Comparison of ENCODE assay signal across 8 cellular contexts in genomic region chr5:79235222-79235577, GRCh38. TPM values are rescaled to one million over a fixed set of nuclear protein-coding genes. Genes with fewer than 3 reads are reported as not detected.
DNase-seq lines count a peak whose midpoint lies in the region; ATAC-seq and TF ChIP-seq lines count a peak whose summit lies in the region.

No MANE protein-coding gene starts in this region.

- no peak for TF ChIP-seq CTCF in RWPE1 (conservative IDR thresholded peaks at IDR 0.05; ENCODE audit: low read depth)
- no peak for TF ChIP-seq CTCF in esophagus muscularis mucosa (IDR thresholded peaks at IDR 0.05)
- no peak for TF ChIP-seq CTCF in progenitor cell of endocrine pancreas (IDR thresholded peaks at IDR 0.05; ENCODE audit: unreplicated experiment)

- WGBS in esophagus muscularis mucosa: 26% methylated on average over 2 of the region's 2 CpGs

- CTCF ChIA-PET in RWPE1 (lab: Yijun Ruan, JAX): no interaction called here

- peak overlapping the region; percentile 96 for H3K4me3 Mint-ChIP-seq in progenitor cell of endocrine pancreas (ENCODE audit: low read depth)

- H3K36me3 Mint-ChIP-seq in progenitor cell of endocrine pancreas (ENCODE audit: insufficient read depth): no peaks in the 10 kb centered on the region

- no peaks in the 10 kb centered on the region for H3K36me3 ChIP-seq in esophagus muscularis mucosa

- H3K9me3 Mint-ChIP-seq in progenitor cell of endocrine pancreas (ENCODE audit: low read depth): no peaks in the 10 kb centered on the region

- POLR2A ChIA-PET in RWPE1 (lab: Yijun Ruan, JAX; ENCODE audit: low non-redundant PET): no interaction called here

- H3K9me3 ChIP-seq in esophagus muscularis mucosa: no peaks in the 10 kb centered on the region

- H3K4me3 ChIP-seq in esophagus muscularis mucosa: peak overlapping the region; percentile 88 to 98 (median 92)

- peaks cover 9% of the 10 kb centered on the region for H3K4me1 Mint-ChIP-seq in progenitor cell of endocrine pancreas (ENCODE audit: low read depth)

- no peak for TF ChIP-seq EP300 in esophagus muscularis mucosa (IDR thresholded peaks at IDR 0.05)

- no peak for TF ChIP-seq POLR2A in esophagus muscularis mucosa (IDR thresholded peaks at IDR 0.05; ENCODE audit: low read depth)

- H3K27ac ChIP-seq in RWPE1 (peak overlapping the region; percentile 88), esophagus muscularis mucosa (replicated peaks in 1 of 4) (peak overlapping the region; percentile 94 to 98 (median 97))

- H3K27me3 ChIP-seq in esophagus muscularis mucosa: peaks cover 0 to 13% (median 0%) of the 10 kb centered on the region in 4 donors

- ATAC-seq in GM21619 (IDR thresholded peaks at IDR 0.05; ENCODE audit: unreplicated experiment) (peak; percentile 5), GM18870 (IDR thresholded peaks at IDR 0.05; ENCODE audit: unreplicated experiment) (no peak)

- intact Hi-C loops in esophagus muscularis mucosa (cut with DNase I): loop anchor here (10.0 kb wide), 1 partner anchor 280 kb away; the partner anchor contains the start of gene HOMER1

- peak overlapping the region; percentile 99 for H3K27ac Mint-ChIP-seq in progenitor cell of endocrine pancreas

- H3K27me3 Mint-ChIP-seq in progenitor cell of endocrine pancreas: no peaks in the 10 kb centered on the region

- DNase-seq in CD1c-positive myeloid dendritic cell (ENCODE audit: extremely low spot score) (peak; percentile 26), RWPE1 (ENCODE audit: low spot score) (peak; percentile 40), esophagus muscularis mucosa (ENCODE audit: extremely low spot score) (no peak), progenitor cell of endocrine pancreas (ENCODE audit: low spot score, unreplicated experiment) (no peak), T-helper 9 cell (no peak), NCI-H2081 treated with DMSO at 0.1 percent for 48 hours (lab: John Stamatoyannopoulos, UW) (no peak)

- H3K4me1 ChIP-seq in esophagus muscularis mucosa: peaks cover 24 to 40% (median 36%) of the 10 kb centered on the region in 4 donors

RNA-seq across cellular contexts. Expression of gene JMY, which starts 0.7 kb away (rescaled TPM):
- total RNA-seq in esophagus muscularis mucosa (10 to 100 TPM; 33.2 to 64.2 (median 43.2) TPM), progenitor cell of endocrine pancreas (13.9 and 15.0 TPM in 2 replicates)

Comparison
In these comparisons a context has a peak if more than half of its experiments do, and no peak if none do; other contexts are left out.
1. DNase-seq: peak in CD1c-positive myeloid dendritic cell (single experiment) and RWPE1 (single experiment); none in esophagus muscularis mucosa (single experiment), progenitor cell of endocrine pancreas (single experiment), T-helper 9 cell (single experiment) and NCI-H2081 treated with DMSO at 0.1 percent for 48 hours (single experiment).